In the genomic region with DNA sequence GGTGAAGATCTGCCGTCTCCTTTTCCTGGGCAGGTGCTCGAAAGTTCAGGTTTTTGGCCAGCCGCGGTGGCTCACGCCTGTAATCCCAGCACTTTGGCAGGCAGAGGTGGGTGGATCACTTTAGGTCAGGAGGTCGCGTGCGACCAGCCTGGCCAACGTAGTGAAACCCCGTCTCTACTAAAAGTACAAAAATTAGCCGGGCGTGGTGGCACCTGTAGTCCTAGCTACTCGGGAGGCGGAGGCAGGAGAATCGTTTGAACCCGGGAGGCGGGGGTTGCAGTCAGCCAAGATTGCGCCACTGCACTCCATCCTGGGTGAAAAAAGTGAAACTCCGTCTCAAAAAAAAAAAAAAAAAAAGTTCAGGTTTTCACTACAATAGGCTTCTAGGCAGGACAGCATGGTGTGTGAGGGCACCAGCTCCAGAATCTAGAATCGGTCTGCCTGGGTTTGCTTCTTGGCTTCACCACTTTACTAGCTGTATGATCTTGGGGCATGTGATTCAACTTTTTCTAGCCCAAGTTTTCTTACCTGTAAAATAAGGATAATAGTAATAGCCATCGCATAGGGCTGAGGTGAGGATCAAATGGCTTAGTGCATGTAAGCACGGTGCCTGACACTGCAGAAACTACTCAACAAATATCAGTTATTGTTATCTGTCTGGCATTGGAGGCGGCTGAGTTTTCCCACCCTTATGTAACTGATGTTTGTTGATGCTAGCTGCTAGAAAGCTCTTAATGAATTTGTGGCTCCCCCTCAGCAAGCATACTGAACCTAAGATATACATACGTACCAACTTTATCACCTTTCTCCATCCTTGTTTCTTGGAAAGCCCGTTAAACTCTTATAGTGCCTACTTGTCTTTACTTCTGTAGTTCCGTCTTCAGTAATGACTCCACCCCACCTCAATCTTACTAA, we compare ENCODE assay signal across 9 cellular contexts. TPM values are rescaled to one million over a fixed set of nuclear protein-coding genes. Genes with fewer than 3 reads are reported as not detected.
DNase-seq lines count a peak whose midpoint lies in the region; ATAC-seq and TF ChIP-seq lines count a peak whose summit lies in the region.
"Had no signal": no experiment of that assay in that cellular context is flagged by ENCODE, and none has a peak within 500 bp of the region (broad histone marks: within the 10 kb centered on the region; RNA-seq: fewer than 3 reads in every experiment).

No MANE protein-coding gene starts in this region.

- peaks cover 46% of the 10 kb centered on the region for H3K36me3 ChIP-seq in DND-41 (ENCODE audit: insufficient read depth, low read length)
- peaks cover 39% of the 10 kb centered on the region for H3K36me3 ChIP-seq in PC-3 (ENCODE audit: low read depth, low read length)
- H3K36me3 ChIP-seq in endocrine pancreas (ENCODE audit: control insufficient read depth, insufficient read depth, low read length) = no peaks in the 10 kb centered on the region
- H3K36me3 ChIP-seq in neutrophil = peaks cover 8% of the 10 kb centered on the region

- peak overlapping the region; percentile 82 to 87 for H3K4me3 ChIP-seq in DND-41 (ENCODE audit: low read depth in 1 of 2, low read length in 2 of 2)
- H3K4me3 ChIP-seq in PC-3 (ENCODE audit: low read length) = peak overlapping the region; percentile 87
- H3K4me3 ChIP-seq in endocrine pancreas (ENCODE audit: control insufficient read depth, insufficient read depth, low read length) = peak overlapping the region; percentile 92
- peak overlapping the region; percentile 86 to 98 for H3K4me3 ChIP-seq in neutrophil (ENCODE audit: low read depth in 1 of 2, low read length in 1 of 2)

- H3K4me1 ChIP-seq in DND-41 (ENCODE audit: insufficient read depth, low read length) = peaks cover 35% of the 10 kb centered on the region
- H3K4me1 ChIP-seq in PC-3 (ENCODE audit: insufficient read depth, low read length) = peaks cover 33% of the 10 kb centered on the region
- H3K4me1 ChIP-seq in endocrine pancreas (ENCODE audit: control insufficient read depth, insufficient read depth, low read length) = peaks cover 14% of the 10 kb centered on the region
- H3K4me1 ChIP-seq in neutrophil (ENCODE audit: control insufficient read depth in 1 of 2, insufficient read depth in 1 of 2, low read depth in 1 of 2, low read length in 1 of 2) = peaks cover 26 to 28% of the 10 kb centered on the region in 2 experiments

- no peak for TF ChIP-seq CTCF in DND-41 (IDR thresholded peaks at IDR 0.05; ENCODE audit: borderline replicate concordance, extremely low read depth, low read length, poor library complexity, severe bottlenecking)
- no peak for TF ChIP-seq CTCF in PC-3 (conservative IDR thresholded peaks at IDR 0.05; ENCODE audit: low read depth, low read length)
- no peak for TF ChIP-seq CTCF in neutrophil (IDR thresholded peaks at IDR 0.05)

- POLR2A ChIA-PET in PC-3 (lab: Charles Lee; ENCODE audit: unreplicated experiment) = interaction anchor here (0.6 to 1.0 kb wide), 4 partner anchors 13 to 841 kb away, joined by 3 to 21 read pairs (median 4); no protein-coding TSS in a partner anchor

- intact Hi-C loops in PC-3 (cut with micrococcal nuclease) = loop anchor here (5.0 kb wide), 1 partner anchor 118 kb away; a partner anchor contains a TSS

- H3K79me2 ChIP-seq in DND-41 (ENCODE audit: insufficient read depth, low read length) = peaks cover 69% of the 10 kb centered on the region
- peaks cover 67% of the 10 kb centered on the region for H3K79me2 ChIP-seq in PC-3 (ENCODE audit: low read length)

- H3K4me2 ChIP-seq in DND-41 (ENCODE audit: insufficient read depth, low read length) (peak overlapping the region; percentile 84), PC-3 (ENCODE audit: low read length) (peak overlapping the region; percentile 99)

- no peaks in the 10 kb centered on the region for H3K9me2 ChIP-seq in PC-3 (replicated peaks; ENCODE audit: low read length)

- H2AFZ ChIP-seq in DND-41 (ENCODE audit: low read depth, low read length) (no peak overlapping the region), PC-3 (ENCODE audit: low read length) (no peak overlapping the region)

- H3K9me3 ChIP-seq in DND-41 (ENCODE audit: insufficient read depth, low read length, severe bottlenecking) (no peaks in the 10 kb centered on the region), PC-3 (ENCODE audit: low read length) (no peaks in the 10 kb centered on the region), endocrine pancreas (ENCODE audit: control insufficient read depth, low read length) (no peaks in the 10 kb centered on the region), neutrophil (no peaks in the 10 kb centered on the region)

- H3K9ac ChIP-seq in DND-41 (ENCODE audit: low read depth, low read length) (peak overlapping the region; percentile 87), PC-3 (ENCODE audit: low read length) (peak overlapping the region; percentile 97), endocrine pancreas (ENCODE audit: control insufficient read depth, insufficient read depth, low read length) (peak overlapping the region; percentile 88)

- peaks cover 48% of the 10 kb centered on the region; the same call in 1 of the 2 replicates for H4K20me1 ChIP-seq in DND-41 (ENCODE audit: insufficient read depth, low read length)
- peaks cover 56% of the 10 kb centered on the region for H4K20me1 ChIP-seq in PC-3 (ENCODE audit: low read length)

- no peaks in the 10 kb centered on the region for H3K27me3 ChIP-seq in DND-41 (ENCODE audit: insufficient read depth, low read length, poor library complexity)
- H3K27me3 ChIP-seq in PC-3 (ENCODE audit: low read length) = no peaks in the 10 kb centered on the region
- H3K27me3 ChIP-seq in endocrine pancreas (ENCODE audit: control insufficient read depth, insufficient read depth, low read length) = no peaks in the 10 kb centered on the region
- no peaks in the 10 kb centered on the region for H3K27me3 ChIP-seq in neutrophil

- CTCF ChIA-PET in PC-3 (lab: Charles Lee) = interaction anchor here (0.7 kb wide), 1 partner anchor 11 kb away, joined by 5 read pairs; no protein-coding TSS in a partner anchor

- ATAC-seq in DND-41 (ENCODE audit: insufficient read depth, low read depth) (no peak), PC-3 (no peak), HG02981 (IDR thresholded peaks at IDR 0.05; ENCODE audit: unreplicated experiment) (no peak)

- no TSS peak for BruUV-seq in PC-3 (replicated peaks; lab: Mats Ljungman, UMichigan)

- peak overlapping the region; percentile 95 for H3K27ac ChIP-seq in DND-41 (ENCODE audit: low read length)
- H3K27ac ChIP-seq in PC-3 (ENCODE audit: low read length) = peak overlapping the region; percentile 81
- peak overlapping the region; percentile 86 for H3K27ac ChIP-seq in neutrophil

- DNase-seq in DND-41 (peak; percentile 25), PC-3 (peak; percentile 33), COLO829 (ENCODE audit: low spot score) (no peak), NCI-H1930 (lab: John Stamatoyannopoulos, UW) (no peak)
- no peak for DNase-seq in NK-92 treated with Interleukin-12 subunit alpha and Interleukin-12 subunit beta, amount 100 ng/mL, for 24 hours (lab: John Stamatoyannopoulos, UW)
- DNase-seq: effector CD4-positive, alpha-beta T cell had no signal

- H3F3A ChIP-seq in PC-3 (ENCODE audit: low read length, unreplicated experiment) = no peaks in the 10 kb centered on the region

RNA-seq across cellular contexts. Expression of a gene that starts 1.3 kb away (rescaled TPM):
- 60.0 and 68.8 TPM in 2 replicates for total RNA-seq in PC-3 (2014; rRNA removed)

RNA-seq across cellular contexts. Expression of a gene that starts 12.0 kb away (rescaled TPM):
- 23.1 and 25.4 TPM in 2 replicates for total RNA-seq in PC-3 (2014; rRNA removed)

Comparison
In these comparisons a context has a peak if more than half of its experiments do, and no peak if none do; other contexts are left out.
1. DNase-seq: peak in DND-41 (single experiment) and PC-3 (single experiment); none in NK-92 treated with Interleukin-12 subunit alpha and Interleukin-12 subunit beta, amount 100 ng/mL, for 24 hours (single experiment), COLO829 (single experiment) and NCI-H1930 (0 of 2).
2. Peak in every context shown above with its lines, with median percentiles within 50 percentile points of each other: H3K27ac ChIP-seq, H3K4me3 ChIP-seq and H3K9ac ChIP-seq.